3 cellular contexts compared by ENCODE assay signal in genomic region chr10:4673279-4674040, GRCh38.
TF ChIP-seq lines count a peak whose summit lies in the region.

No MANE protein-coding gene starts in this region.

TF ChIP-seq in SK-N-SH, 30 proteins besides CTCF, POLR2A, EP300 and RAD21:
- TF ChIP-seq EZH2phosphoT487 (IDR thresholded peaks at IDR 0.05; ENCODE audit: borderline replicate concordance, low read depth) (no peak), MEF2A (IDR thresholded peaks at IDR 0.05; ENCODE audit: borderline replicate concordance, low read depth) (peak; percentile 22; the same call in 1 of the 2 replicates)

TF ChIP-seq in SK-N-SH treated with all-trans-retinoic acid at 6 μM for 48 hours, 23 proteins besides CTCF, POLR2A, EP300 and RAD21:
- TF ChIP-seq, protein P1, sequence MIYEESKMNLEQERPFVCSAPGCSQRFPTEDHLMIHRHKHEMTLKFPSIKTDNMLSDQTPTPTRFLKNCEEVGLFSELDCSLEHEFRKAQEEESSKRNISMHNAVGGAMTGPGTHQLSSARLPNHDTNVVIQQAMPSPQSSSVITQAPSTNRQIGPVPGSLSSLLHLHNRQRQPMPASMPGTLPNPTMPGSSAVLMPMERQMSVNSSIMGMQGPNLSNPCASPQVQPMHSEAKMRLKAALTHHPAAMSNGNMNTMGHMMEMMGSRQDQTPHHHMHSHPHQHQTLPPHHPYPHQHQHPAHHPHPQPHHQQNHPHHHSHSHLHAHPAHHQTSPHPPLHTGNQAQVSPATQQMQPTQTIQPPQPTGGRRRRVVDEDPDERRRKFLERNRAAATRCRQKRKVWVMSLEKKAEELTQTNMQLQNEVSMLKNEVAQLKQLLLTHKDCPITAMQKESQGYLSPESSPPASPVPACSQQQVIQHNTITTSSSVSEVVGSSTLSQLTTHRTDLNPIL (CRISPR knock-in tag; IDR thresholded peaks at IDR 0.05; ENCODE audit: low read depth): no peak
- TF ChIP-seq ZFP30 (CRISPR knock-in tag; IDR thresholded peaks at IDR 0.05) (no peak), CSDC2 (CRISPR knock-in tag; IDR thresholded peaks at IDR 0.05) (no peak), ISL1 (CRISPR knock-in tag; IDR thresholded peaks at IDR 0.05) (no peak), TOX (CRISPR knock-in tag; IDR thresholded peaks at IDR 0.05; ENCODE audit: borderline replicate concordance) (no peak), SNAI2 (CRISPR knock-in tag; IDR thresholded peaks at IDR 0.05) (no peak), RARB (CRISPR knock-in tag; IDR thresholded peaks at IDR 0.05) (no peak), ZFP3 (CRISPR knock-in tag; IDR thresholded peaks at IDR 0.05) (no peak), POU6F1 (CRISPR knock-in tag; IDR thresholded peaks at IDR 0.05; ENCODE audit: borderline replicate concordance, low read depth) (no peak), PPARA (CRISPR knock-in tag; IDR thresholded peaks at IDR 0.05; ENCODE audit: borderline replicate concordance) (no peak), ZNF565 (CRISPR knock-in tag; conservative IDR thresholded peaks at IDR 0.05; ENCODE audit: low read depth) (no peak), OSR1 (CRISPR knock-in tag; IDR thresholded peaks at IDR 0.05) (no peak), ZNF70 (CRISPR knock-in tag; IDR thresholded peaks at IDR 0.05) (no peak), ZC3H10 (CRISPR knock-in tag; IDR thresholded peaks at IDR 0.05) (no peak), TCF4 (CRISPR knock-in tag; IDR thresholded peaks at IDR 0.05; ENCODE audit: borderline replicate concordance) (no peak), PATZ1 (CRISPR knock-in tag; IDR thresholded peaks at IDR 0.05; ENCODE audit: borderline replicate concordance) (no peak)
- TF ChIP-seq, protein P2, sequence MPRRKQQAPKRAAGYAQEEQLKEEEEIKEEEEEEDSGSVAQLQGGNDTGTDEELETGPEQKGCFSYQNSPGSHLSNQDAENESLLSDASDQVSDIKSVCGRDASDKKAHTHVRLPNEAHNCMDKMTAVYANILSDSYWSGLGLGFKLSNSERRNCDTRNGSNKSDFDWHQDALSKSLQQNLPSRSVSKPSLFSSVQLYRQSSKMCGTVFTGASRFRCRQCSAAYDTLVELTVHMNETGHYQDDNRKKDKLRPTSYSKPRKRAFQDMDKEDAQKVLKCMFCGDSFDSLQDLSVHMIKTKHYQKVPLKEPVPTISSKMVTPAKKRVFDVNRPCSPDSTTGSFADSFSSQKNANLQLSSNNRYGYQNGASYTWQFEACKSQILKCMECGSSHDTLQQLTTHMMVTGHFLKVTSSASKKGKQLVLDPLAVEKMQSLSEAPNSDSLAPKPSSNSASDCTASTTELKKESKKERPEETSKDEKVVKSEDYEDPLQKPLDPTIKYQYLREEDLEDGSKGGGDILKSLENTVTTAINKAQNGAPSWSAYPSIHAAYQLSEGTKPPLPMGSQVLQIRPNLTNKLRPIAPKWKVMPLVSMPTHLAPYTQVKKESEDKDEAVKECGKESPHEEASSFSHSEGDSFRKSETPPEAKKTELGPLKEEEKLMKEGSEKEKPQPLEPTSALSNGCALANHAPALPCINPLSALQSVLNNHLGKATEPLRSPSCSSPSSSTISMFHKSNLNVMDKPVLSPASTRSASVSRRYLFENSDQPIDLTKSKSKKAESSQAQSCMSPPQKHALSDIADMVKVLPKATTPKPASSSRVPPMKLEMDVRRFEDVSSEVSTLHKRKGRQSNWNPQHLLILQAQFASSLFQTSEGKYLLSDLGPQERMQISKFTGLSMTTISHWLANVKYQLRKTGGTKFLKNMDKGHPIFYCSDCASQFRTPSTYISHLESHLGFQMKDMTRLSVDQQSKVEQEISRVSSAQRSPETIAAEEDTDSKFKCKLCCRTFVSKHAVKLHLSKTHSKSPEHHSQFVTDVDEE (CRISPR knock-in tag; IDR thresholded peaks at IDR 0.05): no peak
- TF ChIP-seq, protein P3, sequence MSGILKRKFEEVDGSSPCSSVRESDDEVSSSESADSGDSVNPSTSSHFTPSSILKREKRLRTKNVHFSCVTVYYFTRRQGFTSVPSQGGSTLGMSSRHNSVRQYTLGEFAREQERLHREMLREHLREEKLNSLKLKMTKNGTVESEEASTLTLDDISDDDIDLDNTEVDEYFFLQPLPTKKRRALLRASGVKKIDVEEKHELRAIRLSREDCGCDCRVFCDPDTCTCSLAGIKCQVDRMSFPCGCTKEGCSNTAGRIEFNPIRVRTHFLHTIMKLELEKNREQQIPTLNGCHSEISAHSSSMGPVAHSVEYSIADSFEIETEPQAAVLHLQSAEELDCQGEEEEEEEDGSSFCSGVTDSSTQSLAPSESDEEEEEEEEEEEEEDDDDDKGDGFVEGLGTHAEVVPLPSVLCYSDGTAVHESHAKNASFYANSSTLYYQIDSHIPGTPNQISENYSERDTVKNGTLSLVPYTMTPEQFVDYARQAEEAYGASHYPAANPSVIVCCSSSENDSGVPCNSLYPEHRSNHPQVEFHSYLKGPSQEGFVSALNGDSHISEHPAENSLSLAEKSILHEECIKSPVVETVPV (CRISPR knock-in tag; IDR thresholded peaks at IDR 0.05): no peak

TF ChIP-seq in K562, 482 proteins besides CTCF, POLR2A, EP300 and RAD21:
- no peak for TF ChIP-seq DDX20 (tag; IDR thresholded peaks at IDR 0.05; ENCODE audit: low read depth)
- TF ChIP-seq THRA (IDR thresholded peaks at IDR 0.05): no peak
- TF ChIP-seq ATF7 (IDR thresholded peaks at IDR 0.05): no peak
- TF ChIP-seq ZNF354B (CRISPR knock-in tag; IDR thresholded peaks at IDR 0.05): no peak
- no peak for TF ChIP-seq KAT8 (IDR thresholded peaks at IDR 0.05; ENCODE audit: low read depth)
- no peak for TF ChIP-seq SNRNP70 (optimal IDR thresholded peaks at IDR 0.05; ENCODE audit: low read depth, low read length)
- no peak for TF ChIP-seq RBM17 (IDR thresholded peaks at IDR 0.05; ENCODE audit: borderline replicate concordance, low read depth, low read length)
- TF ChIP-seq ZNF431 (CRISPR knock-in tag; IDR thresholded peaks at IDR 0.05): no peak
